Comparison of ENCODE assay signal across 6 cellular contexts in the genomic region with DNA sequence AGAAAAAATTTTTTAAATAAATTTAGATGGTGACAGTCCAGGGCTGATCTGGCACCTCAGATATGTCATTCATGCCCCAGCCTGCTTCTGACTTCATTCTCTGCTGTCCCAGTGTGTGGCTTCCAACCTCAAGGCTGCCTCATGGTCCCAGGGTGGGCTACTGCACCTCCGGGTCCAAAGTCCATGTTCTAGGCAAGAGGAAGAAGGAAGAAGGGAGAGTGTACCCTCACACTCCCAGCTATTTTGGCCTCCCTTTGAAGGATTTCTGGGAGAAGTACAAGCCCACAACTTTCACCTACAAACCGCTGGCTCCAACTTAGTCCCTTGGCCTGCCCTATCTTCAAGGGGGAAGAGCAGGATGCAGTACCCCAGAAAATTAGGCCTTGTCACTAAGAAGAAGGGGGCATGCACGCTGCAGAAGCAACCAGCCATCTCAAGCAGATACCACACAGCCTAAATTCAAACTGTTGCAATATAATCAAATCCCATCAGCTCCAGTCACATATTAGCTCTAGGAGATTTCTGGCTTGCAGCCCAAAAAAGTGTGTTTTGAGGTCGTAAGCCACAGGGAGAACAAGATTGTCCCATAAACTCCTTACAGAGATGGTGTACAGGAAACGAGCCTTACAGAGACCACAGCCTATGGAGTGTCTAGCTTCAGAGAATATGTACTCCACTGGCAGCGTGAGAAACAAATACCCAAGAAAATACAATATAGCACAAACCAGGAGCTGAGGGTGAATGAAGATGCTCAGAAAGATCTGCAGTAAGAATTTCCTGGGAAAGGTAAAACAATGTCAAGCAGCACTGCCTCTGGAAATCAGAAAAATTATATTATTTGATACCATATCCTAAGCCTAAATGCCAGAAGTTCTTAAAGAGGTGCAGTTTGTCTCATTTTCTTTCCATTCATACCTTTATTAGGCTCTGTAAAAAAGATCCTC. TPM values are rescaled to one million over a fixed set of nuclear protein-coding genes. Genes with fewer than 3 reads are reported as not detected.
DNase-seq lines count a peak whose midpoint lies in the region; ATAC-seq and TF ChIP-seq lines count a peak whose summit lies in the region.

No MANE protein-coding gene starts in this region.

- no peaks in the 10 kb centered on the region for H3K9me3 ChIP-seq in AG04450 (ENCODE audit: control insufficient read depth, insufficient read depth, low read length)

- no peaks in the 10 kb centered on the region for H3K27me3 ChIP-seq in AG04450 (ENCODE audit: control insufficient read depth, insufficient read depth, low read length)

- CTCF ChIA-PET in AG04450 (lab: Charles Lee), result interaction anchor here (1.2 kb wide), 1 partner anchor 22 kb away, joined by 5 read pairs; no protein-coding TSS in a partner anchor

- H3K27ac ChIP-seq in AG04450 (ENCODE audit: low read depth, low read length), result peak overlapping the region; percentile 31

- no peak for TF ChIP-seq CTCF in AG04450 (IDR thresholded peaks at IDR 0.05; ENCODE audit: low read depth, low read length)

- POLR2A ChIA-PET in AG04450 (lab: Yijun Ruan, JAX), result interaction anchor here (0.7 kb wide), 1 partner anchor 174 kb away, joined by 4 read pairs; the partner anchor contains the start of gene HMGN4

- H3K4me3 ChIP-seq in AG04450 (ENCODE audit: low read depth, low read length), result peak overlapping the region; percentile 76

- ATAC-seq in left cardiac atrium (peak; percentile 21 to 23), GM18868 (IDR thresholded peaks at IDR 0.05; ENCODE audit: unreplicated experiment) (no peak), GM21447 (IDR thresholded peaks at IDR 0.05; ENCODE audit: unreplicated experiment) (no peak), HG03342 (IDR thresholded peaks at IDR 0.05; ENCODE audit: unreplicated experiment) (no peak)

- DNase-seq in AG04450 (ENCODE audit: low read depth, low spot score), result no peak
- DNase-seq in NCI-H69 (lab: John Stamatoyannopoulos, UW), result peak; percentile 13
- no peak for DNase-seq in left cardiac atrium

- intact Hi-C loops in left cardiac atrium (cut with DNase I), result loop anchor here in 1 of 2 donors (10.0 kb wide), 1 partner anchor 111 kb away; no protein-coding TSS in a partner anchor

RNA-seq across cellular contexts. Expression of gene BTN3A2, which starts 0.8 kb away (rescaled TPM):
- 41.2 TPM in 2 replicates for polyA plus RNA-seq in AG04450 (2011; rRNA removed)
- 25.8 and 27.3 TPM in 2 replicates for polyA minus RNA-seq in AG04450 (2011; rRNA and poly(A)+ RNA removed)
- 10 to 100 TPM in 1 of 2 donors, 1 to 10 TPM in 1; 6.8 to 21.3 TPM for total RNA-seq in left cardiac atrium

RNA-seq across cellular contexts. Expression of gene BTN2A2, which starts 18.8 kb away (rescaled TPM):
- polyA plus RNA-seq in AG04450 (2011; rRNA removed), result 14.0 and 15.5 TPM in 2 replicates
- 30.0 and 35.8 TPM in 2 replicates for polyA minus RNA-seq in AG04450 (2011; rRNA and poly(A)+ RNA removed)
- 1 to 10 TPM; 6.1 to 9.8 TPM for total RNA-seq in left cardiac atrium

RNA-seq across cellular contexts. Expression of gene BTN3A1, which starts 37.9 kb away (rescaled TPM):
- polyA plus RNA-seq in AG04450 (2011; rRNA removed), result 32.3 and 32.7 TPM in 2 replicates
- polyA minus RNA-seq in AG04450 (2011; rRNA and poly(A)+ RNA removed), result 40.9 and 57.1 TPM in 2 replicates
- total RNA-seq in left cardiac atrium, result 10 to 100 TPM in 1 of 2 donors, 1 to 10 TPM in 1; 5.7 to 12.4 TPM

Comparison
In these comparisons a context has a peak if more than half of its experiments do, and no peak if none do; other contexts are left out.
1. ATAC-seq: peak in left cardiac atrium (2 of 2); none in GM18868 (single experiment), GM21447 (single experiment) and HG03342 (single experiment).